Comparison of ENCODE assay signal across 13 cellular contexts in genomic region chr6:14146459-14147096, GRCh38.
"Had no signal": no experiment of that assay in that cellular context is flagged by ENCODE, and none has a peak within 500 bp of the region (broad histone marks: within the 10 kb centered on the region; RNA-seq: fewer than 3 reads in every experiment).

No MANE protein-coding gene starts in this region.

- H3K9me3 ChIP-seq: tibial nerve, vagina had no signal

- H3K27me3 Mint-ChIP-seq: activated CD4-positive, alpha-beta T cell treated with anti-CD3 and anti-CD28 coated beads, Interleukin-2, amount 10 ng/mL, durations not matched to agents 24 days and 14 days had no signal

- H3K27ac Mint-ChIP-seq: activated CD4-positive, alpha-beta T cell treated with anti-CD3 and anti-CD28 coated beads, Interleukin-2, amount 10 ng/mL, durations not matched to agents 24 days and 14 days; activated naive CD4-positive, alpha-beta T cell treated with anti-CD3 and anti-CD28 coated beads for 36 hours; WTC11 had no signal

- H3K4me3 ChIP-seq: cardiac muscle cell, smooth muscle cell, tibial nerve, vagina had no signal

- H3K27ac ChIP-seq: cardiac muscle cell, tibial nerve, vagina had no signal

- ATAC-seq: left ventricle myocardium superior, WTC11 had no signal

- H3K27me3 ChIP-seq: cardiac muscle cell, tibial nerve, vagina had no signal

- H3K36me3 Mint-ChIP-seq: WTC11 had no signal

- H3K36me3 ChIP-seq: cardiac muscle cell, tibial nerve, vagina had no signal

- H3K4me3 Mint-ChIP-seq: activated CD4-positive, alpha-beta T cell treated with anti-CD3 and anti-CD28 coated beads, Interleukin-2, amount 10 ng/mL, durations not matched to agents 24 days and 14 days; activated naive CD4-positive, alpha-beta T cell treated with anti-CD3 and anti-CD28 coated beads for 36 hours; WTC11 had no signal

- H3K4me2 ChIP-seq: smooth muscle cell had no signal

- DNase-seq: activated CD4-positive, alpha-beta T cell treated with anti-CD3 and anti-CD28 coated beads, Interleukin-2, amount 10 ng/mL, durations not matched to agents 24 days and 14 days; activated CD8-positive, alpha-beta memory T cell treated with anti-CD3 and anti-CD28 coated beads for 24 hours; activated naive CD4-positive, alpha-beta T cell treated with anti-CD3 and anti-CD28 coated beads for 36 hours; effector CD4-positive, alpha-beta T cell; islet precursor cell; left ventricle myocardium superior; mesendoderm; right cardiac atrium had no signal

- H3K9me3 Mint-ChIP-seq: activated CD4-positive, alpha-beta T cell treated with anti-CD3 and anti-CD28 coated beads, Interleukin-2, amount 10 ng/mL, durations not matched to agents 24 days and 14 days; activated naive CD4-positive, alpha-beta T cell treated with anti-CD3 and anti-CD28 coated beads for 36 hours; WTC11 had no signal
